Comparison of ENCODE assay signal across 30 cellular contexts in genomic region chr12:11917501-11917900, GRCh38.
"Had no signal": no experiment of that assay in that cellular context is flagged by ENCODE, and none has a peak within 500 bp of the region (broad histone marks: within the 10 kb centered on the region; RNA-seq: fewer than 3 reads in every experiment).

No MANE protein-coding gene starts in this region.

- H3K27ac ChIP-seq: hepatocyte, left lung, lower lobe of right lung, neural progenitor cell, neutrophil, right atrium auricular region, right lobe of liver, stomach, testis, thyroid gland, transverse colon, upper lobe of right lung, uterus had no signal

- H3K4me1 Mint-ChIP-seq: mesothelial cell of epicardium; naive B cell; natural killer cell; nephron progenitor cell; stimulated activated memory B cell treated with anti-CD40 and anti-IgM and Interleukin-4, amounts not matched to agents 10 μg/mL and 1 μg/mL and 100 μg/mL, for 72 hours had no signal

- H3K9me3 ChIP-seq: left lung, lower lobe of right lung, neutrophil, right atrium auricular region, right lobe of liver, stomach, testis, thyroid gland, transverse colon, upper lobe of right lung, uterus had no signal

- ATAC-seq: left colon; left lung; lower lobe of right lung; natural killer cell; right lobe of liver; stimulated activated memory B cell treated with anti-CD40 and anti-IgM and Interleukin-4, amounts not matched to agents 10 μg/mL and 1 μg/mL and 100 μg/mL, for 72 hours; stimulated activated naive CD8-positive, alpha-beta T cell treated with anti-CD3 and anti-CD28 coated beads, Interleukin-15, Interleukin-2, amounts not matched to agents 100 U/mL and 50 U/mL, for 24 hours; upper lobe of right lung had no signal

- H3K79me2 ChIP-seq: hepatocyte had no signal

- H3K9ac ChIP-seq: neural progenitor cell had no signal

- H3K9me3 Mint-ChIP-seq: mesothelial cell of epicardium; natural killer cell; neural progenitor cell; stimulated activated memory B cell treated with anti-CD40 and anti-IgM and Interleukin-4, amounts not matched to agents 10 μg/mL and 1 μg/mL and 100 μg/mL, for 72 hours had no signal

- H3K4me3 ChIP-seq: hepatocyte, left lung, lower lobe of right lung, neural progenitor cell, right atrium auricular region, right lobe of liver, smooth muscle cell, stomach, testis, thyroid gland, transverse colon, upper lobe of right lung, uterus had no signal

- H3K4me3 Mint-ChIP-seq: mesothelial cell of epicardium; naive B cell; natural killer cell; nephron progenitor cell; neural progenitor cell; stimulated activated memory B cell treated with anti-CD40 and anti-IgM and Interleukin-4, amounts not matched to agents 10 μg/mL and 1 μg/mL and 100 μg/mL, for 72 hours had no signal

- H3K36me3 ChIP-seq: left lung, lower lobe of right lung, neural progenitor cell, neutrophil, right atrium auricular region, right lobe of liver, stomach, thyroid gland, transverse colon, upper lobe of right lung, uterus had no signal

- H3K27me3 ChIP-seq: hepatocyte, left lung, neural progenitor cell, neutrophil, right atrium auricular region, right lobe of liver, stomach, testis, thyroid gland, transverse colon, upper lobe of right lung, uterus had no signal

- H3K27me3 Mint-ChIP-seq: naive B cell; stimulated activated memory B cell treated with anti-CD40 and anti-IgM and Interleukin-4, amounts not matched to agents 10 μg/mL and 1 μg/mL and 100 μg/mL, for 72 hours had no signal

- DNase-seq: kidney glomerular epithelial cell; left colon; left lung; lower lobe of right lung; mammary epithelial cell; mesenchymal stem cell; naive B cell; natural killer cell; nephron progenitor cell; occipital lobe; right lobe of liver; stimulated activated CD4-positive, alpha-beta T cell treated with anti-CD3 and anti-CD28 coated beads, Interleukin-1b, Interleukin-23, amount 100 ng/mL, for 48 hours; stimulated activated CD4-positive, alpha-beta T cell treated with anti-CD3 and anti-CD28 coated beads, Interleukin-2, amount 100 ng/mL, for 48 hours; stimulated activated CD4-positive, alpha-beta T cell treated with anti-CD3 and anti-CD28 coated beads, Interleukin-4, amount 100 ng/mL, for 4 hours; stimulated activated CD8-positive, alpha-beta memory T cell treated with anti-CD3 and anti-CD28 coated beads, Interleukin-4, amount 100 ng/mL, for 48 hours; stimulated activated naive CD8-positive, alpha-beta T cell treated with anti-CD3 and anti-CD28 coated beads, Interleukin-15, Interleukin-2, amounts not matched to agents 100 U/mL and 50 U/mL, for 24 hours; stomach; testis; transverse colon; upper lobe of right lung; uterus had no signal

- H3K27ac Mint-ChIP-seq: mesothelial cell of epicardium; naive B cell; natural killer cell; nephron progenitor cell; neural progenitor cell; progenitor cell of endocrine pancreas; stimulated activated memory B cell treated with anti-CD40 and anti-IgM and Interleukin-4, amounts not matched to agents 10 μg/mL and 1 μg/mL and 100 μg/mL, for 72 hours had no signal

- H3K4me2 ChIP-seq: hepatocyte, neural progenitor cell, smooth muscle cell had no signal

- H3K4me1 ChIP-seq: left lung, lower lobe of right lung, right atrium auricular region, right lobe of liver, stomach, testis, thyroid gland, upper lobe of right lung, uterus had no signal

- H3K36me3 Mint-ChIP-seq: mesothelial cell of epicardium; naive B cell; natural killer cell; neural progenitor cell; stimulated activated memory B cell treated with anti-CD40 and anti-IgM and Interleukin-4, amounts not matched to agents 10 μg/mL and 1 μg/mL and 100 μg/mL, for 72 hours had no signal
